ENCODE assay signal across 27 cellular contexts in genomic region chr1:73943270-73943669, GRCh38.
A peak's percentile ranks its signal among the peaks of the same experiment; 100 is the strongest.
DNase-seq lines count a peak whose midpoint lies in the region; ATAC-seq and TF ChIP-seq lines count a peak whose summit lies in the region.
"Had no signal": no experiment of that assay in that cellular context is flagged by ENCODE, and none has a peak within 500 bp of the region (broad histone marks: within the 10 kb centered on the region; RNA-seq: fewer than 3 reads in every experiment).

No MANE protein-coding gene starts in this region.

- CTCF ChIA-PET in activated CD4-positive, alpha-beta T cell treated with anti-CD3 and anti-CD28 coated beads, Interleukin-2, amount 10 ng/mL, durations not matched to agents 7 days and 5 days (lab: Charles Lee), result no interaction called here

- ATAC-seq in HG03460 (IDR thresholded peaks at IDR 0.05; ENCODE audit: unreplicated experiment), result no peak
- ATAC-seq: activated T-helper 17 cell treated with anti-CD3 and anti-CD28 coated beads, Interleukin-2, amount 50 U/mL, for 72 hours; sciatic nerve; stimulated activated effector memory CD8-positive, alpha-beta T cell treated with anti-CD3 and anti-CD28 coated beads, Interleukin-12 subunit alpha, Interleukin-12 subunit beta, amount 100 ng/mL, for 72 hours had no signal

- DNase-seq in ELR (ENCODE audit: low read depth), result peak; percentile 15
- DNase-seq in RKO (ENCODE audit: low spot score), result peak; percentile 14
- DNase-seq in iPS DF 19.7 (ENCODE audit: low read depth, low spot score), result peak; percentile 69
- no peak for DNase-seq in progenitor cell of endocrine pancreas (ENCODE audit: low spot score, unreplicated experiment)
- DNase-seq in lower leg skin (ENCODE audit: low spot score in 2 of 2), result no peak
- DNase-seq in activated CD4-positive, alpha-beta T cell treated with anti-CD3 and anti-CD28 coated beads, Interleukin-2, amount 10 ng/mL, durations not matched to agents 7 days and 5 days, result no peak
- DNase-seq: activated CD4-positive, alpha-beta memory T cell treated with anti-CD3 and anti-CD28 coated beads for 36 hours; activated CD4-positive, CD25-positive, alpha-beta regulatory T cell; activated CD8-positive, alpha-beta memory T cell treated with anti-CD3 and anti-CD28 coated beads, Interleukin-2, amount 50 U/mL, for 48 hours; esophagus squamous epithelium; foreskin melanocyte; hypothalamus; NCI-H1092; NCI-H187 treated with DMSO at 0.1 percent for 48 hours; NCI-H524 treated with DMSO at 0.1 percent for 48 hours; posterior cingulate gyrus; SJCRH30; stimulated activated CD4-positive, alpha-beta T cell treated with anti-CD3 and anti-CD28 coated beads, Interleukin-4, amount 100 ng/mL, for 24 hours; T-helper 1 cell had no signal

- no peaks in the 10 kb centered on the region for H3K36me3 Mint-ChIP-seq in progenitor cell of endocrine pancreas (ENCODE audit: insufficient read depth)
- no peaks in the 10 kb centered on the region for H3K36me3 Mint-ChIP-seq in activated CD4-positive, alpha-beta T cell treated with anti-CD3 and anti-CD28 coated beads, Interleukin-2, amount 10 ng/mL, durations not matched to agents 7 days and 5 days (ENCODE audit: low read depth)
- H3K36me3 Mint-ChIP-seq: activated CD4-positive, alpha-beta memory T cell treated with anti-CD3 and anti-CD28 coated beads for 36 hours; activated naive CD4-positive, alpha-beta T cell treated with anti-CD3 and anti-CD28 coated beads, Interleukin-2, amount 50 U/mL, for 24 hours; CD14-positive monocyte; stimulated activated effector memory CD8-positive, alpha-beta T cell treated with anti-CD3 and anti-CD28 coated beads, Interleukin-12 subunit alpha, Interleukin-12 subunit beta, amount 100 ng/mL, for 72 hours; type B pancreatic cell had no signal

- POLR2A ChIA-PET in activated CD4-positive, alpha-beta T cell treated with anti-CD3 and anti-CD28 coated beads, Interleukin-2, amount 10 ng/mL, durations not matched to agents 7 days and 5 days (lab: Charles Lee), result no interaction called here

- no peaks in the 10 kb centered on the region for H3K27me3 Mint-ChIP-seq in progenitor cell of endocrine pancreas
- no peaks in the 10 kb centered on the region for H3K27me3 Mint-ChIP-seq in activated CD4-positive, alpha-beta T cell treated with anti-CD3 and anti-CD28 coated beads, Interleukin-2, amount 10 ng/mL, durations not matched to agents 7 days and 5 days
- H3K27me3 Mint-ChIP-seq: activated CD4-positive, alpha-beta memory T cell treated with anti-CD3 and anti-CD28 coated beads for 36 hours; activated naive CD4-positive, alpha-beta T cell treated with anti-CD3 and anti-CD28 coated beads, Interleukin-2, amount 50 U/mL, for 24 hours had no signal

- intact Hi-C loops in lower leg skin (cut with DNase I; ENCODE audit: low total_unique reads), result no loop called here

- H3K9me3 Mint-ChIP-seq in progenitor cell of endocrine pancreas (ENCODE audit: low read depth), result no peaks in the 10 kb centered on the region
- no peaks in the 10 kb centered on the region for H3K9me3 Mint-ChIP-seq in activated CD4-positive, alpha-beta T cell treated with anti-CD3 and anti-CD28 coated beads, Interleukin-2, amount 10 ng/mL, durations not matched to agents 7 days and 5 days
- H3K9me3 Mint-ChIP-seq: activated CD4-positive, alpha-beta memory T cell treated with anti-CD3 and anti-CD28 coated beads for 36 hours; activated naive CD4-positive, alpha-beta T cell treated with anti-CD3 and anti-CD28 coated beads, Interleukin-2, amount 50 U/mL, for 24 hours; activated T-helper 17 cell treated with anti-CD3 and anti-CD28 coated beads, Interleukin-2, amount 50 U/mL, for 72 hours; type B pancreatic cell had no signal

- TF ChIP-seq POLR2A in lower leg skin (IDR thresholded peaks at IDR 0.05), result no peak

- H3K4me3 ChIP-seq in lower leg skin (ENCODE audit: low read depth, poor library complexity, severe bottlenecking), result no peak overlapping the region
- H3K4me3 ChIP-seq: coronary artery, esophagus squamous epithelium, SJCRH30 had no signal

- 7 to 29% methylated on average over 1 of the region's 1 CpG for whole genome bisulfite sequencing in lower leg skin, 2 donors

- no peak overlapping the region for H3K4me3 Mint-ChIP-seq in progenitor cell of endocrine pancreas (ENCODE audit: low read depth)
- H3K4me3 Mint-ChIP-seq in activated CD4-positive, alpha-beta T cell treated with anti-CD3 and anti-CD28 coated beads, Interleukin-2, amount 10 ng/mL, durations not matched to agents 7 days and 5 days, result no peak overlapping the region
- H3K4me3 Mint-ChIP-seq: activated CD4-positive, alpha-beta memory T cell treated with anti-CD3 and anti-CD28 coated beads for 36 hours; activated naive CD4-positive, alpha-beta T cell treated with anti-CD3 and anti-CD28 coated beads, Interleukin-2, amount 50 U/mL, for 24 hours; activated T-helper 17 cell treated with anti-CD3 and anti-CD28 coated beads, Interleukin-2, amount 50 U/mL, for 72 hours; CD14-positive monocyte; stimulated activated effector memory CD8-positive, alpha-beta T cell treated with anti-CD3 and anti-CD28 coated beads, Interleukin-12 subunit alpha, Interleukin-12 subunit beta, amount 100 ng/mL, for 72 hours; type B pancreatic cell had no signal

- peak overlapping the region; percentile 20 for H3K27ac Mint-ChIP-seq in progenitor cell of endocrine pancreas
- H3K27ac Mint-ChIP-seq in activated CD4-positive, alpha-beta T cell treated with anti-CD3 and anti-CD28 coated beads, Interleukin-2, amount 10 ng/mL, durations not matched to agents 7 days and 5 days, result no peak overlapping the region
- H3K27ac Mint-ChIP-seq: activated CD4-positive, alpha-beta memory T cell treated with anti-CD3 and anti-CD28 coated beads for 36 hours; activated naive CD4-positive, alpha-beta T cell treated with anti-CD3 and anti-CD28 coated beads, Interleukin-2, amount 50 U/mL, for 24 hours; activated T-helper 17 cell treated with anti-CD3 and anti-CD28 coated beads, Interleukin-2, amount 50 U/mL, for 72 hours; CD14-positive monocyte; stimulated activated effector memory CD8-positive, alpha-beta T cell treated with anti-CD3 and anti-CD28 coated beads, Interleukin-12 subunit alpha, Interleukin-12 subunit beta, amount 100 ng/mL, for 72 hours; type B pancreatic cell had no signal

- H3K4me1 Mint-ChIP-seq in progenitor cell of endocrine pancreas (ENCODE audit: low read depth), result no peaks in the 10 kb centered on the region
- H3K4me1 Mint-ChIP-seq in activated CD4-positive, alpha-beta T cell treated with anti-CD3 and anti-CD28 coated beads, Interleukin-2, amount 10 ng/mL, durations not matched to agents 7 days and 5 days, result no peaks in the 10 kb centered on the region
- H3K4me1 Mint-ChIP-seq: activated naive CD4-positive, alpha-beta T cell treated with anti-CD3 and anti-CD28 coated beads, Interleukin-2, amount 50 U/mL, for 24 hours; activated T-helper 17 cell treated with anti-CD3 and anti-CD28 coated beads, Interleukin-2, amount 50 U/mL, for 72 hours; CD14-positive monocyte; stimulated activated effector memory CD8-positive, alpha-beta T cell treated with anti-CD3 and anti-CD28 coated beads, Interleukin-12 subunit alpha, Interleukin-12 subunit beta, amount 100 ng/mL, for 72 hours had no signal

- TF ChIP-seq CTCF in progenitor cell of endocrine pancreas (IDR thresholded peaks at IDR 0.05; ENCODE audit: unreplicated experiment) (no peak), lower leg skin (IDR thresholded peaks at IDR 0.05) (no peak)

Comparison
In these comparisons a context has a peak if more than half of its experiments do, and no peak if none do; other contexts are left out.
1. DNase-seq: peak in ELR (single experiment), RKO (single experiment) and iPS DF 19.7 (single experiment); none in progenitor cell of endocrine pancreas (single experiment), lower leg skin (0 of 2) and activated CD4-positive, alpha-beta T cell treated with anti-CD3 and anti-CD28 coated beads, Interleukin-2, amount 10 ng/mL, durations not matched to agents 7 days and 5 days (single experiment).